Comparison of ENCODE assay signal across 8 cellular contexts in genomic region chr11:119144825-119145476, GRCh38.
DNase-seq lines count a peak whose midpoint lies in the region; ATAC-seq and TF ChIP-seq lines count a peak whose summit lies in the region.

No MANE protein-coding gene starts in this region.

- ATAC-seq in stimulated activated memory B cell treated with anti-CD40 and anti-IgM and Interleukin-4, amounts not matched to agents 10 μg/mL and 1 μg/mL and 100 μg/mL, for 72 hours: peak; percentile 62

- no peaks in the 10 kb centered on the region for H3F3A ChIP-seq in OCI-LY1 (ENCODE audit: insufficient read depth, low read length)

- peaks cover 21% of the 10 kb centered on the region for H3K4me1 Mint-ChIP-seq in stimulated activated memory B cell treated with anti-CD40 and anti-IgM and Interleukin-4, amounts not matched to agents 10 μg/mL and 1 μg/mL and 100 μg/mL, for 72 hours

- H3K9ac ChIP-seq in OCI-LY1 (ENCODE audit: low read length): no peak overlapping the region

- H3K4me3 Mint-ChIP-seq in stimulated activated memory B cell treated with anti-CD40 and anti-IgM and Interleukin-4, amounts not matched to agents 10 μg/mL and 1 μg/mL and 100 μg/mL, for 72 hours: no peak overlapping the region

- H3K4me2 ChIP-seq in OCI-LY1 (ENCODE audit: low read length): no peak overlapping the region

- H2AFZ ChIP-seq in OCI-LY1 (ENCODE audit: low read length): no peak overlapping the region

- peaks cover 62% of the 10 kb centered on the region for H3K27me3 Mint-ChIP-seq in stimulated activated memory B cell treated with anti-CD40 and anti-IgM and Interleukin-4, amounts not matched to agents 10 μg/mL and 1 μg/mL and 100 μg/mL, for 72 hours

- H3K4me3 ChIP-seq in HL-60 (replicated peaks; ENCODE audit: insufficient read depth, low read length) (no peak overlapping the region), OCI-LY1 (ENCODE audit: low read depth, low read length, poor library complexity, severe bottlenecking) (no peak overlapping the region), brain microvascular endothelial cell (ENCODE audit: low read depth, low read length) (no peak overlapping the region)

- H3K9me3 Mint-ChIP-seq in stimulated activated memory B cell treated with anti-CD40 and anti-IgM and Interleukin-4, amounts not matched to agents 10 μg/mL and 1 μg/mL and 100 μg/mL, for 72 hours: no peaks in the 10 kb centered on the region

- H3K4me1 ChIP-seq in OCI-LY1 (ENCODE audit: insufficient read depth, low read length, severe bottlenecking): peaks cover 13% of the 10 kb centered on the region

- in situ Hi-C loops in brain microvascular endothelial cell (cut with HindIII; ENCODE audit: low pct_ligation_motif_present, low sequenced_read_pairs): no loop called here

- no peaks in the 10 kb centered on the region for H3K36me3 ChIP-seq in OCI-LY1 (ENCODE audit: insufficient read depth, low read length)
- no peaks in the 10 kb centered on the region for H3K36me3 ChIP-seq in brain microvascular endothelial cell (replicated peaks)

- H3K9me2 ChIP-seq in OCI-LY1 (ENCODE audit: low read depth, low read length): no peaks in the 10 kb centered on the region

- no peaks in the 10 kb centered on the region for H3K36me3 Mint-ChIP-seq in stimulated activated memory B cell treated with anti-CD40 and anti-IgM and Interleukin-4, amounts not matched to agents 10 μg/mL and 1 μg/mL and 100 μg/mL, for 72 hours

- TF ChIP-seq CTCF in HL-60 (IDR thresholded peaks at IDR 0.05; ENCODE audit: insufficient read depth, low read length): peak; percentile 41
- peak; percentile 26; the same call in 1 of the 2 replicates for TF ChIP-seq CTCF in OCI-LY1 (IDR thresholded peaks at IDR 0.05; ENCODE audit: low read length)
- TF ChIP-seq CTCF in brain microvascular endothelial cell (IDR thresholded peaks at IDR 0.05; ENCODE audit: low read depth, low read length, missing control alignments): peak; percentile 74

- H3K27me3 ChIP-seq in HL-60 (ENCODE audit: insufficient read depth, poor library complexity, severe bottlenecking): peaks cover 23% of the 10 kb centered on the region
- peaks cover 10% of the 10 kb centered on the region for H3K27me3 ChIP-seq in OCI-LY1 (ENCODE audit: insufficient read depth, low read length)
- peaks cover 6% of the 10 kb centered on the region for H3K27me3 ChIP-seq in brain microvascular endothelial cell (replicated peaks)

- H3K79me2 ChIP-seq in OCI-LY1 (ENCODE audit: insufficient read depth, low read length): no peaks in the 10 kb centered on the region

- DNase-seq in activated CD4-positive, alpha-beta T cell treated with anti-CD3 and anti-CD28 coated beads for 48 hours: peak; percentile 53
- DNase-seq in activated CD4-positive, alpha-beta T cell treated with anti-CD3 and anti-CD28 coated beads for 4 hours: no peak
- peak; percentile 41 to 69 for DNase-seq in HL-60 (ENCODE audit: low read depth in 1 of 2, low spot score in 1 of 2)
- DNase-seq in brain microvascular endothelial cell: peak; percentile 67
- DNase-seq in islet precursor cell: peak; percentile 92
- no peak for DNase-seq in activated gamma-delta T cell (lab: John Stamatoyannopoulos, UW)

- H3K27ac ChIP-seq in HL-60 (replicated peaks): no peak overlapping the region
- H3K27ac ChIP-seq in OCI-LY1 (ENCODE audit: low read depth, low read length, poor library complexity, severe bottlenecking): no peak overlapping the region
- no peak overlapping the region for H3K27ac ChIP-seq in brain microvascular endothelial cell

- H3K27ac Mint-ChIP-seq in stimulated activated memory B cell treated with anti-CD40 and anti-IgM and Interleukin-4, amounts not matched to agents 10 μg/mL and 1 μg/mL and 100 μg/mL, for 72 hours: no peak overlapping the region

- no peaks in the 10 kb centered on the region for H4K20me1 ChIP-seq in OCI-LY1 (ENCODE audit: insufficient read depth, low read length)

- H3K9me3 ChIP-seq in OCI-LY1 (ENCODE audit: low read length): no peaks in the 10 kb centered on the region

Comparison
In these comparisons a context has a peak if more than half of its experiments do, and no peak if none do; other contexts are left out.
1. DNase-seq: peak in activated CD4-positive, alpha-beta T cell treated with anti-CD3 and anti-CD28 coated beads for 48 hours (single experiment), HL-60 (2 of 2), brain microvascular endothelial cell (single experiment) and islet precursor cell (single experiment); none in activated CD4-positive, alpha-beta T cell treated with anti-CD3 and anti-CD28 coated beads for 4 hours (0 of 2) and activated gamma-delta T cell (single experiment).
2. Peak in every context shown above with its lines, with median percentiles within 50 percentile points of each other: CTCF ChIP-seq.